ENCODE assay signal across 1 cellular context in the genomic region with DNA sequence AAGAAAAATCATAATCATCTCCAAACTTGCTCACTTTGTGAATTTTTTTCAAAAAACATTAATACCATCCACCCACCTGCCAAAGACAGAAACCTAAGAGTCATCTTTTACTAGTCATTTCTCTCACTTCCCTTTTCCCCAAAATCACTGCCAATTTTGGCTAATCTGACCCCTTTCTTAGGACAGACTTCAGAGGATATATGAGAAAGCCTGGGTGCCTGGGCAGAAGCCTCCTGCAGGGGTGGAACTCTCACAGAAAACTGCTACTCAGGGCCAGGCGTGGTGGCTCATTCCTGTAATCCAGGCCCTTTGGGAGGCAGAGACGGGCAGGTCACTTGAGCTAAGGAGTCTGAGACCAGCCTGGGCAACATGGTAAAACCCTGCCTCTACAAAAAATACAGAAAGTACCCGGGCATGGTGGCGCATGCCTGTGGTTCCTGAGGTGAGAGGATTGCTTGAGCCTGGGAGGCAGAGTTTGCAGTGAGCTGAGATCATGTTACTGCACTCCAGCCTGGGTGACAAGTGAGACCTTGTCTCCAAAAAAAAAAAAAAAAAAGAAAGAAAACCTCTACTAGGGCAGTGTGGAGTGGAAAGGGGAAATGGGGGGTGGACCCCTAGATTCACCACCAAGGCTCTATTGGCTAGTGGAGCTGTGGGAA.
TF ChIP-seq lines count a peak whose summit lies in the region.

No MANE protein-coding gene starts in this region.

TF ChIP-seq in GM23338, 12 proteins besides CTCF, POLR2A, EP300 and RAD21:
- TF ChIP-seq ZNF462 (CRISPR knock-in tag; IDR thresholded peaks at IDR 0.05) (no peak), STAT1 (IDR thresholded peaks at IDR 0.05; ENCODE audit: unreplicated experiment) (no peak)
